In genomic region chr5:146208916-146209522, GRCh38 we compare ENCODE assay signal across 11 cellular contexts. TPM values are rescaled to one million over a fixed set of nuclear protein-coding genes. Genes with fewer than 3 reads are reported as not detected.
DNase-seq lines count a peak whose midpoint lies in the region; ATAC-seq and TF ChIP-seq lines count a peak whose summit lies in the region.
"Had no signal": no experiment of that assay in that cellular context is flagged by ENCODE, and none has a peak within 500 bp of the region (broad histone marks: within the 10 kb centered on the region; RNA-seq: fewer than 3 reads in every experiment).

No MANE protein-coding gene starts in this region.

- no peak overlapping the region for H3K4me3 ChIP-seq in GM12865 (ENCODE audit: low read depth, low read length)
- peak overlapping the region; percentile 21 for H3K4me3 ChIP-seq in LNCaP clone FGC (ENCODE audit: low read depth, low read length)
- no peak overlapping the region for H3K4me3 ChIP-seq in choroid plexus epithelial cell (ENCODE audit: low read depth, low read length)
- H3K4me3 ChIP-seq in psoas muscle: no peak overlapping the region
- H3K4me3 ChIP-seq: adrenal gland had no signal

- no peaks in the 10 kb centered on the region for H3K27me3 ChIP-seq in psoas muscle (ENCODE audit: insufficient read depth in 3 of 3, low read length in 2 of 3)
- H3K27me3 ChIP-seq: adrenal gland had no signal

- no peaks in the 10 kb centered on the region for H3K36me3 ChIP-seq in psoas muscle (ENCODE audit: insufficient read depth in 1 of 2, low read depth in 1 of 2)
- H3K36me3 ChIP-seq: adrenal gland had no signal

- ATAC-seq in psoas muscle: peak in 1 of 4 donors; percentile 35

- intact Hi-C loops in psoas muscle (cut with DNase I): no loop called here

- peak; percentile 10 for TF ChIP-seq CTCF in GM12865 (IDR thresholded peaks at IDR 0.05; ENCODE audit: insufficient read depth, low read depth, low read length, missing control alignments)
- no peak for TF ChIP-seq CTCF in LNCaP clone FGC (IDR thresholded peaks at IDR 0.05; ENCODE audit: control insufficient read depth, extremely low read depth, insufficient read depth)
- peak; percentile 27 for TF ChIP-seq CTCF in choroid plexus epithelial cell (conservative IDR thresholded peaks at IDR 0.05; ENCODE audit: low read depth, low read length)
- TF ChIP-seq CTCF in psoas muscle (IDR thresholded peaks at IDR 0.05): peak; percentile 8

- no peaks in the 10 kb centered on the region for H3K9me3 ChIP-seq in psoas muscle
- H3K9me3 ChIP-seq: adrenal gland had no signal

- H3K4me1 ChIP-seq in psoas muscle: peaks cover 63% of the 10 kb centered on the region

- H3K27ac ChIP-seq in psoas muscle (no peak overlapping the region), substantia nigra (ENCODE audit: low read depth, low read length, poor library complexity, severe bottlenecking) (no peak overlapping the region)
- H3K27ac ChIP-seq: adrenal gland had no signal

- WGBS in psoas muscle, 3 donors: 78 to 95% (median 81%) methylated on average over 3 of the region's 3 CpGs

- DNase-seq in GM12865 (ENCODE audit: low read depth) (no peak), LNCaP clone FGC (ENCODE audit: low read depth) (no peak), choroid plexus epithelial cell (ENCODE audit: low read depth) (no peak), psoas muscle (no peak), substantia nigra (lab: John Stamatoyannopoulos, UW) (no peak), AG20443 (ENCODE audit: low spot score) (no peak), NCI-H1092 treated with DMSO at 0.1 percent for 48 hours (lab: John Stamatoyannopoulos, UW) (no peak)
- DNase-seq: adrenal gland; effector memory CD4-positive, alpha-beta T cell; NCI-H1694 treated with DMSO at 0.1 percent for 48 hours; NK-92 treated with Interleukin-12 subunit alpha and Interleukin-12 subunit beta, amount 100 ng/mL, for 24 hours had no signal

RNA-seq across cellular contexts. Expression of gene RBM27, which starts 5.6 kb away (rescaled TPM):
- 10 to 100 TPM; 11.2 to 14.9 (median 12.8) TPM for total RNA-seq in psoas muscle
- 10 to 100 TPM in 1 of 3 donors, 1 to 10 TPM in 2; 5.7 to 17.0 (median 6.6) TPM for polyA plus RNA-seq in psoas muscle

RNA-seq across cellular contexts. Expression of gene LARS1, which starts 26.6 kb away (rescaled TPM):
- total RNA-seq in psoas muscle: 100 to 1,000 TPM in 3 of 4 donors, 10 to 100 TPM in 1; 93.1 to 133 (median 125) TPM
- polyA plus RNA-seq in psoas muscle: 10 to 100 TPM; 54.1 to 81.9 (median 78.1) TPM
